ENCODE assay signal across 3 cellular contexts in the genomic region with DNA sequence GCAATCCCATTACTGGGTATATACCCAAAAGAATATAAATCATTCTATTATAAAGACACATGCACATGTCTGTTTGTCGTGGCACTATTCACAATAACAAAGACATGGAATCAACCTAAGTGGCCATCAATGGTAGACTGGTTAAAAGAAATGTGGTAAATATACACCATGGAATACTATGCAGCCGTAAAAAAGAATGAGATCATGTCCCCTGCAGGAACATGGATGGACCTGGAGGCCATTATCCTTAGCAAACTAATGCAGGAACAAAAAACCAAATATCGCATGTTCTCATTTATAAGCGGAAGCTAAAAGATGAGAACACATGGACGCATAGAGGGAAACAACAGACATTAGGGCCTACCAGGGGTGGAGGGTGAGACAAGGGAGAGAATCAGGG. TPM values are rescaled to one million over a fixed set of nuclear protein-coding genes. Genes with fewer than 3 reads are reported as not detected.
"Had no signal": no experiment of that assay in that cellular context is flagged by ENCODE, and none has a peak within 500 bp of the region (broad histone marks: within the 10 kb centered on the region; RNA-seq: fewer than 3 reads in every experiment).

No MANE protein-coding gene starts in this region.

RNA-seq across cellular contexts. Expression of gene COL28A1, which starts 25.9 kb away (rescaled TPM):
- total RNA-seq: OCI-LY7, SJSA1 had no signal
- polyA plus RNA-seq: SK-N-SH had no signal
